1 cellular context compared by ENCODE assay signal in the genomic region with DNA sequence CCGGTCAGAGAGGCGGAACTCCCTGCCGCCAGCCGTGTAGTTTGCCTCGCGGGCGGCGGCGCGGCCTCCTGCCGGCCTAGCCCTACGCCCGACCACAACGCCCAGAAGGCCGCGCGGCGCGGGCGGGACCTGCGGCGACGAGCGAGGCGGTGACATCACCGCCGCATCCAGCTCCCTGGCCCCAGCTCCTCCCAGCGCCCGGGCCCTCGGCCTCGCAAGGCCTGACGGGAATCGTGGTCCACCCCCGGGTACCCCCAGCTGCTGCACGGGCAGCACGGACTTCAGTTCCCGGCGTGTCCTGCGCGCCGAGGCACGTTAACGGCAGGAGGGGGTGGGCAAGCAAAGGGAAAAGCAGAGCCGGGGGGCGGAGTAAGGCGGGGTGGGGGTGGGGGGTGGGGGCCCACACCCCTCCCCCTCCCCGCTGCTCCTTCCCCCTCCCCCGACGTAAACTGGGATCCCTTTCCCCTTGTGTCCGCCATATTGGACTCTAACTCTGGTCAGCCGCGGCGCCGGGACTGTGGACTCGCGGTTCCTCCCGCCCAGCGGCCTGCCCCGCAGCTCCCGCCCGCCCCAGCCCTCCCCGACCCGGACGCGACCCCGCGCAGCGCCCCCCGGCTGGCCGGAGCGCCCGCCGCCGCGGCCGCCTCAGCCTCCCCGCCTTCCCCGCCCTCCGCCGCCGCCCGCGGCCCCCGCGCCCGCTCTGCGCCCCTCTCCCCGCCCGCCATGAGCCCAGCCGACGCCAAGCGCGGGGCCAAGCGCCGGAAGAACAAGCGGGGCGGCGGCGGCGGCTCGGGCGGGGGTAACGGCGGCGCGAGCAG.
A peak's percentile ranks its signal among the peaks of the same experiment; 100 is the strongest.
TF ChIP-seq lines count a peak whose summit lies in the region.

FAM193A (plus strand) TSS at position 455 of the 818 bp plus-strand sequence; CDS start at position 724, 269 bp downstream.

TF ChIP-seq in K562, 482 proteins besides CTCF, POLR2A, EP300 and RAD21 (continued from another document and continues in another):
- TF ChIP-seq NONO (IDR thresholded peaks at IDR 0.05; ENCODE audit: low read depth in 2 of 2, low read length in 1 of 2) (peak in 1 of 2 experiments; percentile 53; a peak in 1 of 4 replicates), CBX1 (IDR thresholded peaks at IDR 0.05; ENCODE audit: low read depth) (peak; percentile 10; the same call in 1 of the 2 replicates), NR2C1 (IDR thresholded peaks at IDR 0.05) (no peak), NR2C1 (tag; IDR thresholded peaks at IDR 0.05) (peak; percentile 71), BHLHE40 (IDR thresholded peaks at IDR 0.05; ENCODE audit: low read length) (peak; percentile 70), KDM4B (IDR thresholded peaks at IDR 0.05; ENCODE audit: borderline replicate concordance in 2 of 2, low read depth in 1 of 2) (peak in 1 of 2 experiments; percentile 78; a peak in 1 of 4 replicates), MCM7 (IDR thresholded peaks at IDR 0.05) (no peak), MTA2 (IDR thresholded peaks at IDR 0.05; ENCODE audit: low read depth) (no peak), MAX (CRISPR knock-in tag; IDR thresholded peaks at IDR 0.05) (peak; percentile 61), CTBP1 (IDR thresholded peaks at IDR 0.05; ENCODE audit: borderline replicate concordance) (peak; percentile 82; the same call in 1 of the 2 replicates), ADNP (tag; IDR thresholded peaks at IDR 0.05) (no peak)
- TF ChIP-seq, protein P1, sequence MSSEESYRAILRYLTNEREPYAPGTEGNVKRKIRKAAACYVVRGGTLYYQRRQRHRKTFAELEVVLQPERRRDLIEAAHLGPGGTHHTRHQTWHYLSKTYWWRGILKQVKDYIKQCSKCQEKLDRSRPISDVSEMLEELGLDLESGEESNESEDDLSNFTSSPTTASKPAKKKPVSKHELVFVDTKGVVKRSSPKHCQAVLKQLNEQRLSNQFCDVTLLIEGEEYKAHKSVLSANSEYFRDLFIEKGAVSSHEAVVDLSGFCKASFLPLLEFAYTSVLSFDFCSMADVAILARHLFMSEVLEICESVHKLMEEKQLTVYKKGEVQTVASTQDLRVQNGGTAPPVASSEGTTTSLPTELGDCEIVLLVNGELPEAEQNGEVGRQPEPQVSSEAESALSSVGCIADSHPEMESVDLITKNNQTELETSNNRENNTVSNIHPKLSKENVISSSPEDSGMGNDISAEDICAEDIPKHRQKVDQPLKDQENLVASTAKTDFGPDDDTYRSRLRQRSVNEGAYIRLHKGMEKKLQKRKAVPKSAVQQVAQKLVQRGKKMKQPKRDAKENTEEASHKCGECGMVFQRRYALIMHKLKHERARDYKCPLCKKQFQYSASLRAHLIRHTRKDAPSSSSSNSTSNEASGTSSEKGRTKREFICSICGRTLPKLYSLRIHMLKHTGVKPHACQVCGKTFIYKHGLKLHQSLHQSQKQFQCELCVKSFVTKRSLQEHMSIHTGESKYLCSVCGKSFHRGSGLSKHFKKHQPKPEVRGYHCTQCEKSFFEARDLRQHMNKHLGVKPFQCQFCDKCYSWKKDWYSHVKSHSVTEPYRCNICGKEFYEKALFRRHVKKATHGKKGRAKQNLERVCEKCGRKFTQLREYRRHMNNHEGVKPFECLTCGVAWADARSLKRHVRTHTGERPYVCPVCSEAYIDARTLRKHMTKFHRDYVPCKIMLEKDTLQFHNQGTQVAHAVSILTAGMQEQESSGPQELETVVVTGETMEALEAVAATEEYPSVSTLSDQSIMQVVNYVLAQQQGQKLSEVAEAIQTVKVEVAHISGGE (CRISPR knock-in tag; IDR thresholded peaks at IDR 0.05): peak in 1 of 3 experiments; percentile 75; a peak in 2 of 6 replicates
- TF ChIP-seq, protein P2, sequence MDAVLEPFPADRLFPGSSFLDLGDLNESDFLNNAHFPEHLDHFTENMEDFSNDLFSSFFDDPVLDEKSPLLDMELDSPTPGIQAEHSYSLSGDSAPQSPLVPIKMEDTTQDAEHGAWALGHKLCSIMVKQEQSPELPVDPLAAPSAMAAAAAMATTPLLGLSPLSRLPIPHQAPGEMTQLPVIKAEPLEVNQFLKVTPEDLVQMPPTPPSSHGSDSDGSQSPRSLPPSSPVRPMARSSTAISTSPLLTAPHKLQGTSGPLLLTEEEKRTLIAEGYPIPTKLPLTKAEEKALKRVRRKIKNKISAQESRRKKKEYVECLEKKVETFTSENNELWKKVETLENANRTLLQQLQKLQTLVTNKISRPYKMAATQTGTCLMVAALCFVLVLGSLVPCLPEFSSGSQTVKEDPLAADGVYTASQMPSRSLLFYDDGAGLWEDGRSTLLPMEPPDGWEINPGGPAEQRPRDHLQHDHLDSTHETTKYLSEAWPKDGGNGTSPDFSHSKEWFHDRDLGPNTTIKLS (IDR thresholded peaks at IDR 0.05; ENCODE audit: borderline replicate concordance, low read depth): peak; percentile 76; the same call in 1 of the 2 replicates
- TF ChIP-seq, protein P3, sequence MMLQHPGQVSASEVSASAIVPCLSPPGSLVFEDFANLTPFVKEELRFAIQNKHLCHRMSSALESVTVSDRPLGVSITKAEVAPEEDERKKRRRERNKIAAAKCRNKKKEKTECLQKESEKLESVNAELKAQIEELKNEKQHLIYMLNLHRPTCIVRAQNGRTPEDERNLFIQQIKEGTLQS (IDR thresholded peaks at IDR 0.05): peak; percentile 89
- TF ChIP-seq, protein P3 (CRISPR knock-in tag; conservative IDR thresholded peaks at IDR 0.05): no peak
- TF ChIP-seq, protein P4, sequence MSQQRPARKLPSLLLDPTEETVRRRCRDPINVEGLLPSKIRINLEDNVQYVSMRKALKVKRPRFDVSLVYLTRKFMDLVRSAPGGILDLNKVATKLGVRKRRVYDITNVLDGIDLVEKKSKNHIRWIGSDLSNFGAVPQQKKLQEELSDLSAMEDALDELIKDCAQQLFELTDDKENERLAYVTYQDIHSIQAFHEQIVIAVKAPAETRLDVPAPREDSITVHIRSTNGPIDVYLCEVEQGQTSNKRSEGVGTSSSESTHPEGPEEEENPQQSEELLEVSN (IDR thresholded peaks at IDR 0.05; ENCODE audit: borderline replicate concordance in 1 of 2, extremely low read depth in 1 of 2, insufficient read depth in 1 of 2, insufficient read length in 1 of 2, low read depth in 1 of 2, low read length in 1 of 2, poor library complexity in 1 of 2, severe bottlenecking in 1 of 2): peak in 1 of 2 experiments; percentile 42
- TF ChIP-seq, protein P5, sequence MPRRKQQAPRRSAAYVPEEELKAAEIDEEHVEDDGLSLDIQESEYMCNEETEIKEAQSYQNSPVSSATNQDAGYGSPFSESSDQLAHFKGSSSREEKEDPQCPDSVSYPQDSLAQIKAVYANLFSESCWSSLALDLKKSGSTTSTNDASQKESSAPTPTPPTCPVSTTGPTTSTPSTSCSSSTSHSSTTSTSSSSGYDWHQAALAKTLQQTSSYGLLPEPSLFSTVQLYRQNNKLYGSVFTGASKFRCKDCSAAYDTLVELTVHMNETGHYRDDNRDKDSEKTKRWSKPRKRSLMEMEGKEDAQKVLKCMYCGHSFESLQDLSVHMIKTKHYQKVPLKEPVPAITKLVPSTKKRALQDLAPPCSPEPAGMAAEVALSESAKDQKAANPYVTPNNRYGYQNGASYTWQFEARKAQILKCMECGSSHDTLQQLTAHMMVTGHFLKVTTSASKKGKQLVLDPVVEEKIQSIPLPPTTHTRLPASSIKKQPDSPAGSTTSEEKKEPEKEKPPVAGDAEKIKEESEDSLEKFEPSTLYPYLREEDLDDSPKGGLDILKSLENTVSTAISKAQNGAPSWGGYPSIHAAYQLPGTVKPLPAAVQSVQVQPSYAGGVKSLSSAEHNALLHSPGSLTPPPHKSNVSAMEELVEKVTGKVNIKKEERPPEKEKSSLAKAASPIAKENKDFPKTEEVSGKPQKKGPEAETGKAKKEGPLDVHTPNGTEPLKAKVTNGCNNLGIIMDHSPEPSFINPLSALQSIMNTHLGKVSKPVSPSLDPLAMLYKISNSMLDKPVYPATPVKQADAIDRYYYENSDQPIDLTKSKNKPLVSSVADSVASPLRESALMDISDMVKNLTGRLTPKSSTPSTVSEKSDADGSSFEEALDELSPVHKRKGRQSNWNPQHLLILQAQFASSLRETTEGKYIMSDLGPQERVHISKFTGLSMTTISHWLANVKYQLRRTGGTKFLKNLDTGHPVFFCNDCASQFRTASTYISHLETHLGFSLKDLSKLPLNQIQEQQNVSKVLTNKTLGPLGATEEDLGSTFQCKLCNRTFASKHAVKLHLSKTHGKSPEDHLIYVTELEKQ (CRISPR knock-in tag; IDR thresholded peaks at IDR 0.05): no peak
- TF ChIP-seq, protein P6, sequence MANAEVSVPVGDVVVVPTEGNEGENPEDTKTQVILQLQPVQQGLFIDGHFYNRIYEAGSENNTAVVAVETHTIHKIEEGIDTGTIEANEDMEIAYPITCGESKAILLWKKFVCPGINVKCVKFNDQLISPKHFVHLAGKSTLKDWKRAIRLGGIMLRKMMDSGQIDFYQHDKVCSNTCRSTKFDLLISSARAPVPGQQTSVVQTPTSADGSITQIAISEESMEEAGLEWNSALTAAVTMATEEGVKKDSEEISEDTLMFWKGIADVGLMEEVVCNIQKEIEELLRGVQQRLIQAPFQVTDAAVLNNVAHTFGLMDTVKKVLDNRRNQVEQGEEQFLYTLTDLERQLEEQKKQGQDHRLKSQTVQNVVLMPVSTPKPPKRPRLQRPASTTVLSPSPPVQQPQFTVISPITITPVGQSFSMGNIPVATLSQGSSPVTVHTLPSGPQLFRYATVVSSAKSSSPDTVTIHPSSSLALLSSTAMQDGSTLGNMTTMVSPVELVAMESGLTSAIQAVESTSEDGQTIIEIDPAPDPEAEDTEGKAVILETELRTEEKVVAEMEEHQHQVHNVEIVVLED (CRISPR knock-in tag; IDR thresholded peaks at IDR 0.05): peak; percentile 95
- TF ChIP-seq, protein P7, sequence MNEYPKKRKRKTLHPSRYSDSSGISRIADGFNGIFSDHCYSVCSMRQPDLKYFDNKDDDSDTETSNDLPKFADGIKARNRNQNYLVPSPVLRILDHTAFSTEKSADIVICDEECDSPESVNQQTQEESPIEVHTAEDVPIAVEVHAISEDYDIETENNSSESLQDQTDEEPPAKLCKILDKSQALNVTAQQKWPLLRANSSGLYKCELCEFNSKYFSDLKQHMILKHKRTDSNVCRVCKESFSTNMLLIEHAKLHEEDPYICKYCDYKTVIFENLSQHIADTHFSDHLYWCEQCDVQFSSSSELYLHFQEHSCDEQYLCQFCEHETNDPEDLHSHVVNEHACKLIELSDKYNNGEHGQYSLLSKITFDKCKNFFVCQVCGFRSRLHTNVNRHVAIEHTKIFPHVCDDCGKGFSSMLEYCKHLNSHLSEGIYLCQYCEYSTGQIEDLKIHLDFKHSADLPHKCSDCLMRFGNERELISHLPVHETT (CRISPR knock-in tag; conservative IDR thresholded peaks at IDR 0.05 in 1 of 2, IDR thresholded peaks at IDR 0.05 in 1 of 2): peak in 1 of 2 experiments; percentile 84; a peak in 1 of 4 replicates
- TF ChIP-seq, protein P8, sequence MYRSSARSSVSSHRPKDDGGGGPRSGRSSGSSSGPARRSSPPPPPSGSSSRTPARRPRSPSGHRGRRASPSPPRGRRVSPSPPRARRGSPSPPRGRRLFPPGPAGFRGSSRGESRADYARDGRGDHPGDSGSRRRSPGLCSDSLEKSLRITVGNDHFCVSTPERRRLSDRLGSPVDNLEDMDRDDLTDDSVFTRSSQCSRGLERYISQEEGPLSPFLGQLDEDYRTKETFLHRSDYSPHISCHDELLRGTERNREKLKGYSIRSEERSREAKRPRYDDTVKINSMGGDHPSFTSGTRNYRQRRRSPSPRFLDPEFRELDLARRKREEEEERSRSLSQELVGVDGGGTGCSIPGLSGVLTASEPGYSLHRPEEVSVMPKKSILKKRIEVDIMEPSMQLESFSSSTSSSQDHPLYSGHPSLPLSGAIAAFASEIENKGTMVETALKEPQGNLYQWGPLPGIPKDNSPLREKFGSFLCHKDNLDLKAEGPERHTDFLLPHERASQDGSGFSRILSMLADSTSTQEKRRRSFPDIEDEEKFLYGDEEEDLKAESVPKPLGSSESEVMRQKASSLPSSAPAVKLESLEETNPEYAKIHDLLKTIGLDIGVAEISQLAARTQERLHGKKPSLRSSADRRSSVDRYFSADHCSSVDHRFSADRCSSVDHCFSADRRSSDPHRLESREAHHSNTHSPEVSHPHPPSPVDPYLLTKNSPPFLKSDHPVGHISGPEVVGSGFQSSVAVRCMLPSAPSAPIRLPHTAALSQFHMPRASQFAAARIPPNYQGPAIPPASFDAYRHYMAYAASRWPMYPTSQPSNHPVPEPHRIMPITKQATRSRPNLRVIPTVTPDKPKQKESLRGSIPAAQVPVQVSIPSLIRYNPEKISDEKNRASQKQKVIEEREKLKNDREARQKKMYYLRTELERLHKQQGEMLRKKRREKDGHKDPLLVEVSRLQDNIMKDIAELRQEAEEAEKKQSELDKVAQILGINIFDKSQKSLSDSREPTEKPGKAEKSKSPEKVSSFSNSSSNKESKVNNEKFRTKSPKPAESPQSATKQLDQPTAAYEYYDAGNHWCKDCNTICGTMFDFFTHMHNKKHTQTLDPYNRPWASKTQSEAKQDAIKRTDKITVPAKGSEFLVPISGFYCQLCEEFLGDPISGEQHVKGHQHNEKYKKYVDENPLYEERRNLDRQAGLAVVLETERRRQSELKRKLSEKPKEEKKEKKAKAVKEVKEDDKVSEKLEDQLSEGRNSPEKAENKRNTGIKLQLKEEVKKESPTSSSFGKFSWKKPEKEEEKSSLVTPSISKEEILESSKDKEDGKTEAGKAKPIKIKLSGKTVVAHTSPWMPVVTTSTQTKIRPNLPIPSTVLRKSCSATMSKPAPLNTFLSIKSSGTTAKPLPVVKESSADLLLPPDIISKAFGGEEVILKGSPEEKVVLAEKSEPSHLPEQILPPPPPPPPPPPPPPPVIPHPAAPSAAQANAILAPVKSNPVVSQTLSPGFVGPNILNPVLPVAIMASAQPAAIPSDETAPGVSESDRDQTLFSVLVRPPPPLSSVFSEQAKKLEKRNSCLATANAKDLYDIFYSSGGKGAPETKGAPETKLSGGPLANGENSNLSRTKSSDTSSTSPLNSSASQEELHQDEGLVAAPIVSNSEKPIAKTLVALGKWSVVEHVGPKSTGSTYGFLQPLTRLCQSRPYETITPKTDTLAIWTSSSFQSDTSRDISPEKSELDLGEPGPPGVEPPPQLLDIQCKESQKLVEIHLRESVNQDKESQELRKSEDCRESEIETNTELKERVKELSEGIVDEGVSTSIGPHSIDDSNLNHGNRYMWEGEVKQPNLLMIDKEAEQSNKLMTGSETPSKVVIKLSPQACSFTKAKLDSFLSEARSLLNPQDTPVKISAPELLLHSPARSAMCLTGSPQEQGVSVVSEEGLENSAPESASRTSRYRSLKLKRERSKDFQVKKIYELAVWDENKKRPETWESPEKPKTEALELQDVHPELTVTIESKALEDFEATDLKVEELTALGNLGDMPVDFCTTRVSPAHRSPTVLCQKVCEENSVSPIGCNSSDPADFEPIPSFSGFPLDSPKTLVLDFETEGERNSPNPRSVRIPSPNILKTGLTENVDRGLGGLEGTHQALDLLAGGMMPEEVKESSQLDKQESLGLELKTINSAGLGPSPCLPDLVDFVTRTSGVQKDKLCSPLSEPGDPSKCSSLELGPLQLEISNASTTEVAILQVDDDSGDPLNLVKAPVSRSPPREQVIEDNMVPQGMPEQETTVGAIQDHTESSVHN (IDR thresholded peaks at IDR 0.05; ENCODE audit: borderline replicate concordance in 1 of 2, low read depth in 1 of 2): no peak
